ENCODE assay signal across 29 cellular contexts in the genomic region with DNA sequence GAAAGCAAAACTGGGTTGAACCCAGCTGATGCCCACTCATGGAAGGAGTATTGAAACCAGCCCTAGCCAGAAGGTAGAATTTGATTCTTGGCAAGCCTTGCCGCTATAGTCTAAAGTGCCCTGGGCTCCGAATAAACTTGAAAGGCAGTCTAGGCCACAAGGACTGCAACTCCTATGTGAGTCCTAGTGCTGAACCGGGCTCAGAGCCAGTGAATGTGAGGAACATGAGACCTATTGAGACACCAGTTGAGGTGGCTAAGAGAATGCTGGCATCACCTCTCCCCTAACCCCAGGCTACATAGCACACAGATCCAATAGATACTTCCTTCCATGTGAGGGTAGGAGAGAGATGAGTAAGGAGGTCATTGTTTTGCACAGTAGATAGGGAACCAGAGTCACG. TPM values are rescaled to one million over a fixed set of nuclear protein-coding genes. Genes with fewer than 3 reads are reported as not detected.
"Had no signal": no experiment of that assay in that cellular context is flagged by ENCODE, and none has a peak within 500 bp of the region (broad histone marks: within the 10 kb centered on the region; RNA-seq: fewer than 3 reads in every experiment).

No MANE protein-coding gene starts in this region.

- H3K4me3 ChIP-seq: coronary artery, heart left ventricle, mucosa of descending colon, spleen, testis had no signal

- H3K9me3 Mint-ChIP-seq: endodermal cell had no signal

- H3K27ac Mint-ChIP-seq: endodermal cell; stimulated activated naive B cell treated with anti-CD40 and anti-IgM and Interleukin-4, amounts not matched to agents 10 μg/mL and 1 μg/mL and 100 μg/mL, for 72 hours; stimulated activated naive CD8-positive, alpha-beta T cell treated with anti-CD3 and anti-CD28 coated beads, Interleukin-15, amount 100 ng/mL, for 72 hours had no signal

- H3K4me1 Mint-ChIP-seq: endodermal cell; naive thymus-derived CD8-positive, alpha-beta T cell; neural crest cell; stimulated activated naive B cell treated with anti-CD40 and anti-IgM and Interleukin-4, amounts not matched to agents 10 μg/mL and 1 μg/mL and 100 μg/mL, for 72 hours; stimulated activated naive CD8-positive, alpha-beta T cell treated with anti-CD3 and anti-CD28 coated beads, Interleukin-15, amount 100 ng/mL, for 72 hours had no signal

- H3K36me3 ChIP-seq: heart left ventricle, spleen had no signal

- H3K4me3 Mint-ChIP-seq: endodermal cell; naive thymus-derived CD8-positive, alpha-beta T cell; neural crest cell; stimulated activated naive B cell treated with anti-CD40 and anti-IgM and Interleukin-4, amounts not matched to agents 10 μg/mL and 1 μg/mL and 100 μg/mL, for 72 hours; stimulated activated naive CD8-positive, alpha-beta T cell treated with anti-CD3 and anti-CD28 coated beads, Interleukin-15, amount 100 ng/mL, for 72 hours had no signal

- H3K36me3 Mint-ChIP-seq: naive thymus-derived CD8-positive, alpha-beta T cell; stimulated activated naive B cell treated with anti-CD40 and anti-IgM and Interleukin-4, amounts not matched to agents 10 μg/mL and 1 μg/mL and 100 μg/mL, for 72 hours had no signal

- H3K4me1 ChIP-seq: heart left ventricle, spleen, testis had no signal

- ATAC-seq: heart left ventricle; mucosa of descending colon; naive thymus-derived CD8-positive, alpha-beta T cell; sciatic nerve; stimulated activated naive CD8-positive, alpha-beta T cell treated with anti-CD3 and anti-CD28 coated beads, Interleukin-15, amount 100 ng/mL, for 72 hours had no signal

- H3K27me3 Mint-ChIP-seq: naive thymus-derived CD8-positive, alpha-beta T cell; stimulated activated naive B cell treated with anti-CD40 and anti-IgM and Interleukin-4, amounts not matched to agents 10 μg/mL and 1 μg/mL and 100 μg/mL, for 72 hours; stimulated activated naive CD8-positive, alpha-beta T cell treated with anti-CD3 and anti-CD28 coated beads, Interleukin-15, amount 100 ng/mL, for 72 hours had no signal

- H3K27me3 ChIP-seq: heart left ventricle, spleen, testis had no signal

- DNase-seq: effector CD4-positive, alpha-beta T cell; endodermal cell; heart left ventricle; hippocampal formation; kidney glomerular epithelial cell; mucosa of descending colon; naive thymus-derived CD8-positive, alpha-beta T cell; posterior cingulate gyrus; spleen; stimulated activated CD4-positive, alpha-beta T cell treated with anti-CD3 and anti-CD28 coated beads, Interleukin-2, amount 100 ng/mL, for 24 hours; stimulated activated CD4-positive, alpha-beta T cell treated with anti-CD3 and anti-CD28 coated beads, Interleukin-4, amount 100 ng/mL, for 4 hours; stimulated activated naive B cell treated with anti-CD40 and anti-IgM and Interleukin-4, amounts not matched to agents 10 μg/mL and 1 μg/mL and 100 μg/mL, for 72 hours; stimulated activated naive CD8-positive, alpha-beta T cell treated with anti-CD3 and anti-CD28 coated beads, Interleukin-15, amount 100 ng/mL, for 72 hours; testis; trophoblast cell had no signal

- H3K27ac ChIP-seq: coronary artery, heart left ventricle, spleen, testis had no signal

- H3K9me3 ChIP-seq: heart left ventricle, mucosa of descending colon, testis had no signal

RNA-seq across cellular contexts. Expression of a gene that starts 3.5 kb away (rescaled TPM):
- total RNA-seq: dermis microvascular lymphatic vessel endothelial cell; endodermal cell; endothelial cell of umbilical vein; frontal cortex; glomerular endothelial cell; heart left ventricle; lower leg skin; mucosa of descending colon; naive thymus-derived CD8-positive, alpha-beta T cell; neural crest cell; osteocyte; pulmonary artery endothelial cell; sciatic nerve; skeletal muscle tissue; spleen; subcutaneous adipose tissue; testis; urinary bladder had no signal
- polyA plus RNA-seq: endothelial cell of umbilical vein; esophagus; heart left ventricle; naive thymus-derived CD8-positive, alpha-beta T cell; spleen; urinary bladder had no signal

RNA-seq across cellular contexts. Expression of a gene that starts 24.5 kb away (rescaled TPM):
- total RNA-seq: dermis microvascular lymphatic vessel endothelial cell; endodermal cell; endothelial cell of umbilical vein; frontal cortex; glomerular endothelial cell; heart left ventricle; lower leg skin; mucosa of descending colon; naive thymus-derived CD8-positive, alpha-beta T cell; neural crest cell; osteocyte; pulmonary artery endothelial cell; sciatic nerve; skeletal muscle tissue; spleen; subcutaneous adipose tissue; testis; urinary bladder had no signal
- polyA plus RNA-seq: endothelial cell of umbilical vein; esophagus; heart left ventricle; naive thymus-derived CD8-positive, alpha-beta T cell; spleen; urinary bladder had no signal

RNA-seq across cellular contexts. Expression of a gene that starts 55.8 kb away (rescaled TPM):
- total RNA-seq: dermis microvascular lymphatic vessel endothelial cell; endodermal cell; endothelial cell of umbilical vein; frontal cortex; glomerular endothelial cell; heart left ventricle; lower leg skin; mucosa of descending colon; naive thymus-derived CD8-positive, alpha-beta T cell; neural crest cell; osteocyte; pulmonary artery endothelial cell; sciatic nerve; skeletal muscle tissue; spleen; subcutaneous adipose tissue; testis; urinary bladder had no signal
- polyA plus RNA-seq: endothelial cell of umbilical vein; esophagus; heart left ventricle; naive thymus-derived CD8-positive, alpha-beta T cell; spleen; urinary bladder had no signal
